In genomic region chr19:3304871-3305423, GRCh38 we compare ENCODE assay signal across 8 cellular contexts.
DNase-seq lines count a peak whose midpoint lies in the region; ATAC-seq and TF ChIP-seq lines count a peak whose summit lies in the region.

No MANE protein-coding gene starts in this region.

- no peak overlapping the region for H3K4me3 ChIP-seq in kidney epithelial cell (ENCODE audit: low read depth, low read length)

- H3K36me3 ChIP-seq in kidney epithelial cell (ENCODE audit: control insufficient read depth, insufficient read depth, low read length), result no peaks in the 10 kb centered on the region

- peaks cover 10% of the 10 kb centered on the region for H3K27me3 ChIP-seq in kidney epithelial cell (ENCODE audit: control insufficient read depth, insufficient read depth, low read length)

- no peak for ATAC-seq in HG03354 (IDR thresholded peaks at IDR 0.05; ENCODE audit: poor library complexity, severe bottlenecking, unreplicated experiment)

- DNase-seq in NCI-H2081 (lab: John Stamatoyannopoulos, UW) (peak; percentile 48 to 61), NCI-H2081 treated with DMSO at 0.1 percent for 48 hours (lab: John Stamatoyannopoulos, UW) (no peak), NCI-H1930 (lab: John Stamatoyannopoulos, UW) (peak; percentile 21 to 51), caudate nucleus (lab: John Stamatoyannopoulos, UW) (peak in 50 of 61 donors; percentile 2 to 71 (median 31)), kidney epithelial cell (ENCODE audit: low read depth) (no peak)
- peak; percentile 41 to 70 (median 50) for DNase-seq in activated CD4-positive, CD25-positive, alpha-beta regulatory T cell (lab: John Stamatoyannopoulos, UW)
- DNase-seq in stimulated activated CD4-positive, alpha-beta T cell treated with anti-CD3 and anti-CD28 coated beads, Interleukin-2, amount 100 ng/mL, for 24 hours, result peak; percentile 87 to 88

- H3K27ac ChIP-seq in caudate nucleus (ENCODE audit: low read depth, low read length), result no peak overlapping the region

- TF ChIP-seq CTCF in kidney epithelial cell (IDR thresholded peaks at IDR 0.05; ENCODE audit: insufficient read depth, low read length, poor library complexity, severe bottlenecking), result peak; percentile 78

Comparison
In these comparisons a context has a peak if more than half of its experiments do, and no peak if none do; other contexts are left out.
1. DNase-seq: peak in NCI-H2081 (2 of 2), NCI-H1930 (2 of 2), activated CD4-positive, CD25-positive, alpha-beta regulatory T cell (4 of 4), caudate nucleus (50 of 61) and stimulated activated CD4-positive, alpha-beta T cell treated with anti-CD3 and anti-CD28 coated beads, Interleukin-2, amount 100 ng/mL, for 24 hours (2 of 2); none in NCI-H2081 treated with DMSO at 0.1 percent for 48 hours (single experiment) and kidney epithelial cell (single experiment).